9 cellular contexts compared by ENCODE assay signal in genomic region chr17:63549289-63549945, GRCh38. TPM values are rescaled to one million over a fixed set of nuclear protein-coding genes. Genes with fewer than 3 reads are reported as not detected.
A peak's percentile ranks its signal among the peaks of the same experiment; 100 is the strongest.
DNase-seq lines count a peak whose midpoint lies in the region; ATAC-seq and FAIRE-seq lines count a peak whose summit lies in the region.
"Had no signal": no experiment of that assay in that cellular context is flagged by ENCODE, and none has a peak within 500 bp of the region (broad histone marks: within the 10 kb centered on the region; RNA-seq: fewer than 3 reads in every experiment).

No MANE protein-coding gene starts in this region.

- peak overlapping the region; percentile 48 for H3K4me3 ChIP-seq in right cardiac atrium (ENCODE audit: low read length)
- peak overlapping the region; percentile 51 to 63 for H3K4me3 ChIP-seq in small intestine (ENCODE audit: low read depth in 1 of 2, low read length in 2 of 2)

- FAIRE-seq in small intestine (lab: Jason Lieb, UNC) (no peak), RCC 7860 (lab: Jason Lieb, UNC) (no peak)

- H3K9me3 ChIP-seq in right cardiac atrium (ENCODE audit: control insufficient read depth, low read length) (no peaks in the 10 kb centered on the region), small intestine (ENCODE audit: control insufficient read depth, low read depth) (no peaks in the 10 kb centered on the region)

- H3K27ac Mint-ChIP-seq in activated CD4-positive, alpha-beta memory T cell treated with anti-CD3 and anti-CD28 coated beads for 36 hours, result peak overlapping the region; percentile 96

- H3K27me3 ChIP-seq in right cardiac atrium (ENCODE audit: control insufficient read depth, insufficient read depth) (no peaks in the 10 kb centered on the region), small intestine (ENCODE audit: control insufficient read depth in 2 of 2, insufficient read depth in 2 of 2, low read length in 2 of 2) (no peaks in the 10 kb centered on the region)

- H3K4me3 Mint-ChIP-seq in activated CD4-positive, alpha-beta memory T cell treated with anti-CD3 and anti-CD28 coated beads for 36 hours, result peak overlapping the region; percentile 85

- CTCF ChIA-PET in activated CD4-positive, alpha-beta memory T cell treated with anti-CD3 and anti-CD28 coated beads for 36 hours (lab: Charles Lee), result interaction anchor here (2.3 to 5.2 kb wide), 2 partner anchors 62 to 124 kb away, joined by 8 to 33 read pairs; no protein-coding TSS in a partner anchor

- WGBS in right cardiac atrium, result 16% methylated on average over 18 of the region's 18 CpGs
- 16 to 20% (median 17%) methylated on average over 18 of the region's 18 CpGs for WGBS in small intestine, 3 donors

- H3K36me3 ChIP-seq in small intestine (ENCODE audit: control insufficient read depth in 2 of 2, insufficient read depth in 2 of 2, low read length in 2 of 2), result no peaks in the 10 kb centered on the region

- H3K27ac ChIP-seq in right cardiac atrium (ENCODE audit: low read length), result peak overlapping the region; percentile 57
- H3K27ac ChIP-seq in small intestine (ENCODE audit: low read depth in 1 of 2, low read length in 1 of 2), result peak overlapping the region; percentile 69 to 98

- no peaks in the 10 kb centered on the region for H3K9me3 Mint-ChIP-seq in activated CD4-positive, alpha-beta memory T cell treated with anti-CD3 and anti-CD28 coated beads for 36 hours

- intact Hi-C loops in activated CD4-positive, alpha-beta memory T cell treated with anti-CD3 and anti-CD28 coated beads for 36 hours (cut with micrococcal nuclease), result no loop called here
- intact Hi-C loops in right cardiac atrium (cut with DNase I), result no loop called here

- H3K36me3 Mint-ChIP-seq in activated CD4-positive, alpha-beta memory T cell treated with anti-CD3 and anti-CD28 coated beads for 36 hours, result peaks cover 15% of the 10 kb centered on the region

- POLR2A ChIA-PET in activated CD4-positive, alpha-beta memory T cell treated with anti-CD3 and anti-CD28 coated beads for 36 hours (lab: Charles Lee), result interaction anchor here (0.8 to 2.9 kb wide), 7 partner anchors 52 to 151 kb away, joined by 3 to 11 read pairs (median 3); partner anchors contain the start of genes CYB561, LIMD2 and MAP3K3

- peak; percentile 50 for DNase-seq in NCI-H1694 treated with DMSO at 0.1 percent for 48 hours (lab: John Stamatoyannopoulos, UW)
- no peak for DNase-seq in NCI-H1694 (lab: John Stamatoyannopoulos, UW)
- no peak for DNase-seq in activated CD4-positive, alpha-beta memory T cell treated with anti-CD3 and anti-CD28 coated beads for 36 hours
- peak in 1 of 3 donors; percentile 21 for DNase-seq in right cardiac atrium
- no peak for DNase-seq in small intestine
- no peak for DNase-seq in RCC 7860 (ENCODE audit: low spot score)
- no peak for DNase-seq in ureter (ENCODE audit: low spot score)

- H3K27me3 Mint-ChIP-seq in activated CD4-positive, alpha-beta memory T cell treated with anti-CD3 and anti-CD28 coated beads for 36 hours, result no peaks in the 10 kb centered on the region

- peak; percentile 23 for ATAC-seq in HG03064 (IDR thresholded peaks at IDR 0.05; ENCODE audit: low read depth, unreplicated experiment)
- ATAC-seq in right cardiac atrium, result peak in 1 of 2 donors; percentile 33

- peaks cover 3% of the 10 kb centered on the region for H3K4me1 ChIP-seq in right cardiac atrium (ENCODE audit: control insufficient read depth, insufficient read depth, low read length)
- H3K4me1 ChIP-seq in small intestine (ENCODE audit: control insufficient read depth in 2 of 2, insufficient read depth in 1 of 2, low read depth in 1 of 2, low read length in 1 of 2), result peaks cover 0 to 5% of the 10 kb centered on the region in 2 donors

- H3K4me1 Mint-ChIP-seq in activated CD4-positive, alpha-beta memory T cell treated with anti-CD3 and anti-CD28 coated beads for 36 hours (ENCODE audit: low read depth), result peaks cover 25% of the 10 kb centered on the region

RNA-seq across cellular contexts. Expression of gene DCAF7, which starts 0.9 kb away (rescaled TPM):
- 100 to 1,000 TPM; 118 to 119 TPM for total RNA-seq in activated CD4-positive, alpha-beta memory T cell treated with anti-CD3 and anti-CD28 coated beads for 36 hours
- total RNA-seq in right cardiac atrium, result 10 to 100 TPM; 45.0 to 57.3 (median 50.4) TPM
- 15.1 TPM for polyA plus RNA-seq in right cardiac atrium
- 10 to 100 TPM; 18.4 to 30.0 (median 25.5) TPM for polyA plus RNA-seq in small intestine
- 79.6 TPM for total RNA-seq in ureter

RNA-seq across cellular contexts. Expression of gene KCNH6, which starts 26.3 kb away (rescaled TPM):
- not detected for total RNA-seq in activated CD4-positive, alpha-beta memory T cell treated with anti-CD3 and anti-CD28 coated beads for 36 hours
- total RNA-seq in right cardiac atrium, result not detected
- not detected for polyA plus RNA-seq in right cardiac atrium
- 1 to 10 TPM in 1 of 3 donors, under 1 TPM in 2; 0.43 to 1.1 (median 0.45) TPM for polyA plus RNA-seq in small intestine
- total RNA-seq in ureter, result not detected
- total RNA-seq: dermis microvascular lymphatic vessel endothelial cell had no signal

RNA-seq across cellular contexts. Expression of gene TACO1, which starts 51.3 kb away (rescaled TPM):
- total RNA-seq in activated CD4-positive, alpha-beta memory T cell treated with anti-CD3 and anti-CD28 coated beads for 36 hours, result 10 to 100 TPM; 28.2 to 30.4 TPM
- total RNA-seq in right cardiac atrium (10 to 100 TPM; 28.5 to 37.6 (median 34.5) TPM), ureter (17.5 TPM)
- polyA plus RNA-seq in right cardiac atrium (47.0 TPM), small intestine (10 to 100 TPM; 29.1 to 48.8 (median 35.9) TPM)
